14 cellular contexts compared by ENCODE assay signal in the genomic region with DNA sequence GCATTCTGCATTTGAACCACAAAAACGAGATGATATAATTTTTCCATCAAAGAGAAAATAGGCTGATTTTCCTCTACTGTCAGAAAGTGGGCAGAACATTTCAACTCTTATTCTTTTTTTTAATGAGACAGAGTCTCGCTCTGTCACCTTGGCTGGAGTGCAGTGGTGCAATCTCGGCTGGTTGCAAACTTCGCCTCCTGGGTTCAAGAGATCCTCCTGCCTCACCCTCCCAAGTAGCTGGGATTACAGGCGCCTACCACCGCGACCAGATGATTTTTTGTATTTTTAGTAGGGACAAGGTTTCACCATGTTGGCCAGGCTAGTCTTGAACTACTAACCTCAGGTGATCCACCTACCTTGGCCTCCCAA. TPM values are rescaled to one million over a fixed set of nuclear protein-coding genes. Genes with fewer than 3 reads are reported as not detected.
DNase-seq lines count a peak whose midpoint lies in the region; ATAC-seq lines count a peak whose summit lies in the region.
"Had no signal": no experiment of that assay in that cellular context is flagged by ENCODE, and none has a peak within 500 bp of the region (broad histone marks: within the 10 kb centered on the region; RNA-seq: fewer than 3 reads in every experiment).

No MANE protein-coding gene starts in this region.

- peak overlapping the region; percentile 97 for H3K27ac Mint-ChIP-seq in activated naive CD4-positive, alpha-beta T cell treated with anti-CD3 and anti-CD28 coated beads for 36 hours
- H3K27ac Mint-ChIP-seq in naive thymus-derived CD8-positive, alpha-beta T cell: peak overlapping the region; percentile 4 to 75 (median 38)
- H3K27ac Mint-ChIP-seq in stimulated activated naive CD8-positive, alpha-beta T cell treated with anti-CD3 and anti-CD28 coated beads, Interleukin-15, Interleukin-2, amounts not matched to agents 100 ng/mL and 50 ng/mL, for 24 hours: peak overlapping the region; percentile 94
- H3K27ac Mint-ChIP-seq: nephron had no signal

- H3K4me2 ChIP-seq in mesenchymal stem cell (ENCODE audit: low read length, poor library complexity, severe bottlenecking): no peak overlapping the region

- H4K8ac ChIP-seq in mesenchymal stem cell (ENCODE audit: low read length): no peak overlapping the region

- H3K14ac ChIP-seq in mesenchymal stem cell (ENCODE audit: low read length in 2 of 2): no peak overlapping the region

- no peak overlapping the region for H3K4me3 ChIP-seq in mesenchymal stem cell (ENCODE audit: insufficient read depth in 1 of 2, low read depth in 1 of 2, low read length in 2 of 2)
- H3K4me3 ChIP-seq: breast epithelium, lung, SJSA1 had no signal

- no peak overlapping the region for H2BK5ac ChIP-seq in mesenchymal stem cell (ENCODE audit: low read depth, low read length, poor library complexity, severe bottlenecking)

- peaks cover 63% of the 10 kb centered on the region for H3K4me1 Mint-ChIP-seq in activated T-cell treated with anti-CD3 and anti-CD28 coated beads, Interleukin-2, amount 50 U/mL, for 4 hours (ENCODE audit: low read depth)
- peaks cover 84% of the 10 kb centered on the region for H3K4me1 Mint-ChIP-seq in activated naive CD4-positive, alpha-beta T cell treated with anti-CD3 and anti-CD28 coated beads for 36 hours (ENCODE audit: low read depth)
- H3K4me1 Mint-ChIP-seq in naive thymus-derived CD8-positive, alpha-beta T cell: peaks cover 30 to 66% (median 46%) of the 10 kb centered on the region in 4 donors
- peaks cover 93% of the 10 kb centered on the region for H3K4me1 Mint-ChIP-seq in stimulated activated naive CD8-positive, alpha-beta T cell treated with anti-CD3 and anti-CD28 coated beads, Interleukin-15, Interleukin-2, amounts not matched to agents 100 ng/mL and 50 ng/mL, for 24 hours (ENCODE audit: low read depth)

- peak overlapping the region; percentile 65 for H3K4me3 Mint-ChIP-seq in activated T-cell treated with anti-CD3 and anti-CD28 coated beads, Interleukin-2, amount 50 U/mL, for 4 hours
- H3K4me3 Mint-ChIP-seq in activated naive CD4-positive, alpha-beta T cell treated with anti-CD3 and anti-CD28 coated beads for 36 hours: peak overlapping the region; percentile 66
- peak overlapping the region in 9 of 10 donors; percentile 3 to 68 (median 45) for H3K4me3 Mint-ChIP-seq in naive thymus-derived CD8-positive, alpha-beta T cell
- H3K4me3 Mint-ChIP-seq in stimulated activated naive CD8-positive, alpha-beta T cell treated with anti-CD3 and anti-CD28 coated beads, Interleukin-15, Interleukin-2, amounts not matched to agents 100 ng/mL and 50 ng/mL, for 24 hours: peak overlapping the region; percentile 72
- H3K4me3 Mint-ChIP-seq: nephron had no signal

- no peak overlapping the region for H3K18ac ChIP-seq in mesenchymal stem cell (ENCODE audit: low read depth in 1 of 2, low read length in 2 of 2)

- peaks cover 15% of the 10 kb centered on the region for H3K36me3 Mint-ChIP-seq in activated T-cell treated with anti-CD3 and anti-CD28 coated beads, Interleukin-2, amount 50 U/mL, for 4 hours (ENCODE audit: insufficient read depth)
- peaks cover 16% of the 10 kb centered on the region for H3K36me3 Mint-ChIP-seq in activated naive CD4-positive, alpha-beta T cell treated with anti-CD3 and anti-CD28 coated beads for 36 hours (ENCODE audit: low read depth)
- H3K36me3 Mint-ChIP-seq in naive thymus-derived CD8-positive, alpha-beta T cell: peaks cover 0 to 21% (median 3%) of the 10 kb centered on the region in 3 donors
- H3K36me3 Mint-ChIP-seq in stimulated activated naive CD8-positive, alpha-beta T cell treated with anti-CD3 and anti-CD28 coated beads, Interleukin-15, Interleukin-2, amounts not matched to agents 100 ng/mL and 50 ng/mL, for 24 hours (ENCODE audit: low read depth): peaks cover 48% of the 10 kb centered on the region

- H3K23ac ChIP-seq in mesenchymal stem cell (ENCODE audit: low read length in 2 of 2): no peak overlapping the region

- no peaks in the 10 kb centered on the region for H3K9me3 Mint-ChIP-seq in activated T-cell treated with anti-CD3 and anti-CD28 coated beads, Interleukin-2, amount 50 U/mL, for 4 hours
- no peaks in the 10 kb centered on the region for H3K9me3 Mint-ChIP-seq in activated naive CD4-positive, alpha-beta T cell treated with anti-CD3 and anti-CD28 coated beads for 36 hours
- peaks cover 0 to 5% (median 0%) of the 10 kb centered on the region in 9 donors for H3K9me3 Mint-ChIP-seq in naive thymus-derived CD8-positive, alpha-beta T cell
- no peaks in the 10 kb centered on the region for H3K9me3 Mint-ChIP-seq in stimulated activated naive CD8-positive, alpha-beta T cell treated with anti-CD3 and anti-CD28 coated beads, Interleukin-15, Interleukin-2, amounts not matched to agents 100 ng/mL and 50 ng/mL, for 24 hours
- H3K9me3 Mint-ChIP-seq: nephron had no signal

- no peak overlapping the region for H2BK120ac ChIP-seq in mesenchymal stem cell (ENCODE audit: low read depth, low read length)

- no peak overlapping the region for H2AK5ac ChIP-seq in mesenchymal stem cell (ENCODE audit: low read length, severe bottlenecking)

- no peak overlapping the region for H2BK12ac ChIP-seq in mesenchymal stem cell (ENCODE audit: low read length in 2 of 2)

- WGBS in mesenchymal stem cell: 92% methylated on average over 4 of the region's 7 CpGs

- no peaks in the 10 kb centered on the region for H3K9me3 ChIP-seq in mesenchymal stem cell (ENCODE audit: control insufficient read depth, low read length)
- H3K9me3 ChIP-seq: breast epithelium, SJSA1 had no signal

- intact Hi-C loops in activated naive CD4-positive, alpha-beta T cell treated with anti-CD3 and anti-CD28 coated beads for 36 hours (cut with micrococcal nuclease): loop anchor here (1.0 to 10.0 kb wide), 9 partner anchors 11 to 635 kb away; a partner anchor contains a TSS

- ATAC-seq in activated T-cell treated with anti-CD3 and anti-CD28 coated beads, Interleukin-2, amount 50 U/mL, for 4 hours: no peak
- no peak for ATAC-seq in naive thymus-derived CD8-positive, alpha-beta T cell
- ATAC-seq in HG03025 (IDR thresholded peaks at IDR 0.05; ENCODE audit: low FRiP score, unreplicated experiment): no peak

- no peak for DNase-seq in activated T-cell treated with anti-CD3 and anti-CD28 coated beads, Interleukin-2, amount 50 U/mL, for 4 hours
- DNase-seq in activated T-cell treated with anti-CD3 and anti-CD28 coated beads for 4 hours (no peak), dermis blood vessel endothelial cell (no peak), mesenchymal stem cell (no peak)
- peak; percentile 54 for DNase-seq in activated naive CD4-positive, alpha-beta T cell treated with anti-CD3 and anti-CD28 coated beads for 36 hours
- no peak for DNase-seq in naive thymus-derived CD8-positive, alpha-beta T cell
- DNase-seq: erythroblast, NCI-H1105 had no signal

- no peak overlapping the region for H3K4ac ChIP-seq in mesenchymal stem cell (ENCODE audit: low read depth in 1 of 2, low read length in 2 of 2)

- no peak overlapping the region for H3K9ac ChIP-seq in mesenchymal stem cell (ENCODE audit: low read length)

- H3K27me3 Mint-ChIP-seq in activated T-cell treated with anti-CD3 and anti-CD28 coated beads, Interleukin-2, amount 50 U/mL, for 4 hours (ENCODE audit: low read depth): no peaks in the 10 kb centered on the region
- H3K27me3 Mint-ChIP-seq in activated naive CD4-positive, alpha-beta T cell treated with anti-CD3 and anti-CD28 coated beads for 36 hours (ENCODE audit: low read depth): no peaks in the 10 kb centered on the region
- H3K27me3 Mint-ChIP-seq in naive thymus-derived CD8-positive, alpha-beta T cell: no peaks in the 10 kb centered on the region
- no peaks in the 10 kb centered on the region for H3K27me3 Mint-ChIP-seq in stimulated activated naive CD8-positive, alpha-beta T cell treated with anti-CD3 and anti-CD28 coated beads, Interleukin-15, Interleukin-2, amounts not matched to agents 100 ng/mL and 50 ng/mL, for 24 hours

- H2AFZ ChIP-seq in mesenchymal stem cell (ENCODE audit: low read depth, low read length): no peak overlapping the region

- POLR2A ChIA-PET in naive thymus-derived CD8-positive, alpha-beta T cell (lab: Charles Lee): no interaction called here

- H3K27ac ChIP-seq in mesenchymal stem cell (ENCODE audit: low read length, poor library complexity, severe bottlenecking): no peak overlapping the region
- H3K27ac ChIP-seq: breast epithelium, SJSA1 had no signal

- no peak overlapping the region for H2BK15ac ChIP-seq in mesenchymal stem cell (ENCODE audit: low read depth, poor library complexity, severe bottlenecking)

- H3K27me3 ChIP-seq in mesenchymal stem cell (ENCODE audit: control insufficient read depth in 1 of 2, insufficient read depth in 1 of 2, low read length in 2 of 2): no peaks in the 10 kb centered on the region
- H3K27me3 ChIP-seq: breast epithelium, SJSA1 had no signal

- H3K4me1 ChIP-seq in mesenchymal stem cell (ENCODE audit: control insufficient read depth, insufficient read depth, low read depth, low read length): peaks cover 2% of the 10 kb centered on the region
- H3K4me1 ChIP-seq: breast epithelium had no signal

- no peaks in the 10 kb centered on the region for H3K36me3 ChIP-seq in mesenchymal stem cell (ENCODE audit: control insufficient read depth in 1 of 2, insufficient read depth in 2 of 2, low read depth in 1 of 2, low read length in 2 of 2)
- H3K36me3 ChIP-seq: breast epithelium had no signal

- CTCF ChIA-PET in activated naive CD4-positive, alpha-beta T cell treated with anti-CD3 and anti-CD28 coated beads for 36 hours (lab: Charles Lee): interaction anchor here (0.6 to 2.8 kb wide), 8 partner anchors 9 to 677 kb away, joined by 3 to 14 read pairs (median 4); no protein-coding TSS in a partner anchor

- H3K79me1 ChIP-seq in mesenchymal stem cell (replicated peaks; ENCODE audit: low read length, poor library complexity, severe bottlenecking): peaks cover 30% of the 10 kb centered on the region

- H4K91ac ChIP-seq in mesenchymal stem cell (ENCODE audit: low read length): no peak overlapping the region

RNA-seq across cellular contexts. Expression of a gene that starts 11.6 kb away (rescaled TPM):
- 10 to 100 TPM; 13.8 to 15.9 (median 15.0) TPM for total RNA-seq in activated T-cell treated with anti-CD3 and anti-CD28 coated beads, Interleukin-2, amount 50 U/mL, for 4 hours
- 10 to 100 TPM; 10.9 to 11.5 TPM for total RNA-seq in activated naive CD4-positive, alpha-beta T cell treated with anti-CD3 and anti-CD28 coated beads for 36 hours
- 10 to 100 TPM; 15.9 to 17.5 TPM for total RNA-seq in naive thymus-derived CD8-positive, alpha-beta T cell
- 1 to 10 TPM; 5.2 to 8.6 (median 7.0) TPM for polyA plus RNA-seq in naive thymus-derived CD8-positive, alpha-beta T cell
- total RNA-seq in dermis blood vessel endothelial cell: 14.9 and 15.1 TPM in 2 replicates
- polyA plus RNA-seq in mesenchymal stem cell (2013, experiment 1 of 2): 8.1 TPM
- polyA plus RNA-seq in mesenchymal stem cell (2013, experiment 2 of 2): 8.0 TPM

RNA-seq across cellular contexts. Expression of a gene that starts 27.8 kb away (rescaled TPM):
- 10 to 100 TPM in 2 of 3 donors, 1 to 10 TPM in 1; 7.8 to 13.6 (median 11.5) TPM for total RNA-seq in activated T-cell treated with anti-CD3 and anti-CD28 coated beads, Interleukin-2, amount 50 U/mL, for 4 hours
- total RNA-seq in activated naive CD4-positive, alpha-beta T cell treated with anti-CD3 and anti-CD28 coated beads for 36 hours: 10 to 100 TPM; 42.5 to 44.8 TPM
- 1 to 10 TPM; 3.9 to 4.7 TPM for total RNA-seq in naive thymus-derived CD8-positive, alpha-beta T cell
- polyA plus RNA-seq in naive thymus-derived CD8-positive, alpha-beta T cell: 1 to 10 TPM in 1 of 3 donors, under 1 TPM in 2; 0.37 to 2.0 (median 0.40) TPM
- 1.7 and 1.9 TPM in 2 replicates for total RNA-seq in dermis blood vessel endothelial cell
- 1.8 TPM for polyA plus RNA-seq in mesenchymal stem cell (2013, experiment 1 of 2)
- polyA plus RNA-seq in mesenchymal stem cell (2013, experiment 2 of 2): 1.8 TPM

Comparison
In these comparisons a context has a peak if more than half of its experiments do, and no peak if none do; other contexts are left out.
1. H3K27ac Mint-ChIP-seq: peak in every context shown above with its lines; median percentile 97 in activated naive CD4-positive, alpha-beta T cell treated with anti-CD3 and anti-CD28 coated beads for 36 hours; 94 in stimulated activated naive CD8-positive, alpha-beta T cell treated with anti-CD3 and anti-CD28 coated beads, Interleukin-15, Interleukin-2, amounts not matched to agents 100 ng/mL and 50 ng/mL, for 24 hours; 38 in naive thymus-derived CD8-positive, alpha-beta T cell.